In genomic region chr5:135880801-135881200, GRCh38 we compare ENCODE assay signal across 22 cellular contexts. TPM values are rescaled to one million over a fixed set of nuclear protein-coding genes. Genes with fewer than 3 reads are reported as not detected.
A peak's percentile ranks its signal among the peaks of the same experiment; 100 is the strongest.
DNase-seq lines count a peak whose midpoint lies in the region; ATAC-seq and TF ChIP-seq lines count a peak whose summit lies in the region.
"Had no signal": no experiment of that assay in that cellular context is flagged by ENCODE, and none has a peak within 500 bp of the region (broad histone marks: within the 10 kb centered on the region; RNA-seq: fewer than 3 reads in every experiment).

No MANE protein-coding gene starts in this region.

- peak overlapping the region; percentile 48 to 67 (median 57) for H3K27ac ChIP-seq in esophagus muscularis mucosa (replicated peaks in 1 of 4)
- H3K27ac ChIP-seq in neuronal stem cell (replicated peaks; ENCODE audit: low read length), result no peak overlapping the region
- H3K27ac ChIP-seq in CD4-positive, alpha-beta T cell (ENCODE audit: low read depth, low read length), result no peak overlapping the region
- no peak overlapping the region for H3K27ac ChIP-seq in endodermal cell (ENCODE audit: low read depth, low read length)
- no peak overlapping the region for H3K27ac ChIP-seq in Peyer's patch
- H3K27ac ChIP-seq: hepatocyte had no signal

- 68% methylated on average over 7 of the region's 7 CpGs for WGBS in esophagus muscularis mucosa
- no CpG with 5 or more reads among the region's 7 CpGs for WGBS in neuronal stem cell (ENCODE audit: extremely low coverage in 2 of 2, insufficient read length in 2 of 2, insufficient replicate concordance in 1 of 2), 2 donors
- WGBS in endodermal cell (ENCODE audit: insufficient coverage in 1 of 2, insufficient read length in 1 of 2), 2 experiments, result 90 to 100% methylated on average over 3 to 7 of the region's 7 CpGs

- H3K4me3 Mint-ChIP-seq in CD4-positive, alpha-beta T cell, result no peak overlapping the region
- H3K4me3 Mint-ChIP-seq in endodermal cell, result no peak overlapping the region
- H3K4me3 Mint-ChIP-seq: activated CD4-positive, alpha-beta T cell treated with anti-CD3 and anti-CD28 coated beads for 36 hours; activated naive CD4-positive, alpha-beta T cell treated with anti-CD3 and anti-CD28 coated beads for 36 hours; stimulated activated naive B cell treated with anti-CD40 and anti-IgM and Interleukin-4, amounts not matched to agents 10 μg/mL and 1 μg/mL and 100 μg/mL, for 72 hours; T-helper 17 cell had no signal

- H3K27ac Mint-ChIP-seq in CD4-positive, alpha-beta T cell, result no peak overlapping the region
- H3K27ac Mint-ChIP-seq in endodermal cell, result no peak overlapping the region
- H3K27ac Mint-ChIP-seq: activated CD4-positive, alpha-beta T cell treated with anti-CD3 and anti-CD28 coated beads for 36 hours; activated naive CD4-positive, alpha-beta T cell treated with anti-CD3 and anti-CD28 coated beads for 36 hours; stimulated activated naive B cell treated with anti-CD40 and anti-IgM and Interleukin-4, amounts not matched to agents 10 μg/mL and 1 μg/mL and 100 μg/mL, for 72 hours; T-helper 17 cell had no signal

- no peak overlapping the region for H3K23ac ChIP-seq in neuronal stem cell (ENCODE audit: low read depth, low read length, poor library complexity)

- H3K79me1 ChIP-seq in neuronal stem cell (ENCODE audit: low read depth, low read length), result no peaks in the 10 kb centered on the region

- H3K27me3 ChIP-seq in esophagus muscularis mucosa (no peaks in the 10 kb centered on the region), neuronal stem cell (ENCODE audit: control insufficient read depth in 3 of 3, insufficient read depth in 3 of 3, low read depth in 1 of 3, low read length in 3 of 3) (no peaks in the 10 kb centered on the region), endodermal cell (ENCODE audit: control insufficient read depth, insufficient read depth, low read length, poor library complexity, severe bottlenecking) (no peaks in the 10 kb centered on the region), Peyer's patch (no peaks in the 10 kb centered on the region)
- H3K27me3 ChIP-seq in CD4-positive, alpha-beta T cell (ENCODE audit: control insufficient read depth, insufficient read depth, low read length), result peaks cover 9% of the 10 kb centered on the region

- H2AFZ ChIP-seq in neuronal stem cell (ENCODE audit: low read length), result no peak overlapping the region
- H2AFZ ChIP-seq: hepatocyte had no signal

- ATAC-seq in CD4-positive, alpha-beta T cell (ENCODE audit: poor library complexity), result no peak
- ATAC-seq: activated CD4-positive, alpha-beta T cell treated with anti-CD3 and anti-CD28 coated beads for 36 hours; T-helper 17 cell had no signal

- intact Hi-C loops in esophagus muscularis mucosa (cut with DNase I), result no loop called here
- intact Hi-C loops in CD4-positive, alpha-beta T cell (cut with DNase I, micrococcal nuclease), result no loop called here

- TF ChIP-seq POLR2A in esophagus muscularis mucosa (IDR thresholded peaks at IDR 0.05; ENCODE audit: low read depth) (no peak), Peyer's patch (IDR thresholded peaks at IDR 0.05) (no peak)

- H3K18ac ChIP-seq in neuronal stem cell (ENCODE audit: low read length), result peak overlapping the region; percentile 69

- H2BK120ac ChIP-seq in neuronal stem cell (ENCODE audit: low read depth, low read length), result no peak overlapping the region

- POLR2A ChIA-PET in CD4-positive, alpha-beta T cell (lab: Charles Lee), result no interaction called here

- CTCF ChIA-PET in CD4-positive, alpha-beta T cell (lab: Charles Lee), result no interaction called here

- no peak overlapping the region for H2BK12ac ChIP-seq in neuronal stem cell (ENCODE audit: low read length)

- no peaks in the 10 kb centered on the region for H3K36me3 ChIP-seq in esophagus muscularis mucosa
- H3K36me3 ChIP-seq in neuronal stem cell (replicated peaks in 1 of 2; ENCODE audit: control insufficient read depth in 2 of 2, insufficient read depth in 2 of 2, low read length in 2 of 2), result no peaks in the 10 kb centered on the region
- no peaks in the 10 kb centered on the region for H3K36me3 ChIP-seq in endodermal cell (ENCODE audit: control insufficient read depth, insufficient read depth, low read length)
- no peaks in the 10 kb centered on the region for H3K36me3 ChIP-seq in Peyer's patch

- no peaks in the 10 kb centered on the region for H3K4me1 Mint-ChIP-seq in CD4-positive, alpha-beta T cell (ENCODE audit: low read depth)
- H3K4me1 Mint-ChIP-seq in endodermal cell, result peaks cover 30% of the 10 kb centered on the region
- H3K4me1 Mint-ChIP-seq: activated CD4-positive, alpha-beta T cell treated with anti-CD3 and anti-CD28 coated beads for 36 hours; stimulated activated naive B cell treated with anti-CD40 and anti-IgM and Interleukin-4, amounts not matched to agents 10 μg/mL and 1 μg/mL and 100 μg/mL, for 72 hours; T-helper 17 cell had no signal

- H3K9me3 Mint-ChIP-seq in CD4-positive, alpha-beta T cell, result no peaks in the 10 kb centered on the region
- no peaks in the 10 kb centered on the region for H3K9me3 Mint-ChIP-seq in endodermal cell
- H3K9me3 Mint-ChIP-seq: activated naive CD4-positive, alpha-beta T cell treated with anti-CD3 and anti-CD28 coated beads for 36 hours; stimulated activated naive B cell treated with anti-CD40 and anti-IgM and Interleukin-4, amounts not matched to agents 10 μg/mL and 1 μg/mL and 100 μg/mL, for 72 hours had no signal

- no peak overlapping the region for H2BK5ac ChIP-seq in neuronal stem cell (ENCODE audit: low read length)

- no peak overlapping the region for H2BK15ac ChIP-seq in neuronal stem cell (ENCODE audit: low read length)

- H3K4me3 ChIP-seq in esophagus muscularis mucosa (no peak overlapping the region), neuronal stem cell (ENCODE audit: low read length in 2 of 2) (no peak overlapping the region), endodermal cell (ENCODE audit: low read length) (no peak overlapping the region), Peyer's patch (no peak overlapping the region)
- H3K4me3 ChIP-seq: hepatocyte, lung had no signal

- TF ChIP-seq CTCF in esophagus muscularis mucosa (IDR thresholded peaks at IDR 0.05) (no peak), endodermal cell (conservative IDR thresholded peaks at IDR 0.05) (no peak), Peyer's patch (IDR thresholded peaks at IDR 0.05) (no peak)
- no peak for TF ChIP-seq CTCF in CD4-positive, alpha-beta T cell (IDR thresholded peaks at IDR 0.05)

- H3K14ac ChIP-seq in neuronal stem cell (ENCODE audit: low read length), result peak overlapping the region; percentile 50

- no peak overlapping the region for H3K4ac ChIP-seq in neuronal stem cell (ENCODE audit: low read length)

- H3K27me3 Mint-ChIP-seq in CD4-positive, alpha-beta T cell, result peaks cover 46% of the 10 kb centered on the region
- peaks cover 12% of the 10 kb centered on the region for H3K27me3 Mint-ChIP-seq in endodermal cell (ENCODE audit: insufficient read depth)

- H4K8ac ChIP-seq in neuronal stem cell (ENCODE audit: low read depth, low read length), result no peak overlapping the region

- H4K91ac ChIP-seq in neuronal stem cell (ENCODE audit: low read depth, low read length, poor library complexity), result no peak overlapping the region

- H3K4me1 ChIP-seq in esophagus muscularis mucosa (peaks cover 14 to 55% (median 50%) of the 10 kb centered on the region in 4 donors), neuronal stem cell (ENCODE audit: control insufficient read depth in 2 of 2, insufficient read depth in 1 of 2, low read depth in 1 of 2, low read length in 2 of 2) (peaks cover 0 to 2% of the 10 kb centered on the region in 2 donors), endodermal cell (ENCODE audit: control insufficient read depth, insufficient read depth, low read length) (peaks cover 17% of the 10 kb centered on the region), Peyer's patch (no peaks in the 10 kb centered on the region)
- H3K4me1 ChIP-seq: Caco-2 had no signal

- H3K9me3 ChIP-seq in esophagus muscularis mucosa (no peaks in the 10 kb centered on the region), neuronal stem cell (replicated peaks in 1 of 2; ENCODE audit: control insufficient read depth in 2 of 2, insufficient read depth in 1 of 2, low read depth in 1 of 2, low read length in 2 of 2) (no peaks in the 10 kb centered on the region), endodermal cell (ENCODE audit: control insufficient read depth, low read length) (no peaks in the 10 kb centered on the region), Peyer's patch (no peaks in the 10 kb centered on the region)
- no peaks in the 10 kb centered on the region for H3K9me3 ChIP-seq in CD4-positive, alpha-beta T cell (ENCODE audit: control insufficient read depth, low read length)
- H3K9me3 ChIP-seq: Caco-2 had no signal

- peak; percentile 29 for DNase-seq in NCI-H2029 (lab: John Stamatoyannopoulos, UW)
- DNase-seq in NCI-H2029 treated with DMSO at 0.1 percent for 48 hours (lab: John Stamatoyannopoulos, UW), result no peak
- peak; percentile 8 for DNase-seq in NCI-H146 treated with DMSO at 0.1 percent for 48 hours (lab: John Stamatoyannopoulos, UW; ENCODE audit: unreplicated experiment)
- DNase-seq in esophagus muscularis mucosa (ENCODE audit: extremely low spot score), result no peak
- DNase-seq in neuronal stem cell (ENCODE audit: low spot score), result no peak
- DNase-seq in CD4-positive, alpha-beta T cell, result no peak
- DNase-seq in endodermal cell, result no peak
- no peak for DNase-seq in Peyer's patch
- DNase-seq: NCI-H1694; NCI-H2227 treated with DMSO at 0.1 percent for 48 hours; stimulated activated CD4-positive, alpha-beta T cell treated with anti-CD3 and anti-CD28 coated beads, Interleukin-2, amount 100 ng/mL, for 48 hours; stimulated activated naive B cell treated with anti-CD40 and anti-IgM and Interleukin-4, amounts not matched to agents 10 μg/mL and 1 μg/mL and 100 μg/mL, for 72 hours; T-helper 17 cell had no signal

- no peak overlapping the region for H3K4me2 ChIP-seq in neuronal stem cell (ENCODE audit: insufficient read depth, low read length, poor library complexity, severe bottlenecking)
- H3K4me2 ChIP-seq: hepatocyte had no signal

- no peaks in the 10 kb centered on the region for H3K36me3 Mint-ChIP-seq in CD4-positive, alpha-beta T cell (ENCODE audit: low read depth)
- H3K36me3 Mint-ChIP-seq in endodermal cell (ENCODE audit: low read depth), result no peaks in the 10 kb centered on the region
- H3K36me3 Mint-ChIP-seq: stimulated activated naive B cell treated with anti-CD40 and anti-IgM and Interleukin-4, amounts not matched to agents 10 μg/mL and 1 μg/mL and 100 μg/mL, for 72 hours had no signal

- H3K9ac ChIP-seq in neuronal stem cell (ENCODE audit: low read depth, low read length, poor library complexity) (no peak overlapping the region), endodermal cell (ENCODE audit: extremely low read depth, low read length, poor library complexity, severe bottlenecking) (no peak overlapping the region)

- H2AK5ac ChIP-seq in neuronal stem cell (ENCODE audit: low read depth, low read length), result peak overlapping the region; percentile 77

- no peak for TF ChIP-seq EP300 in esophagus muscularis mucosa (IDR thresholded peaks at IDR 0.05)

RNA-seq across cellular contexts. Expression of gene IL9, which starts 14.8 kb away (rescaled TPM):
- total RNA-seq in esophagus muscularis mucosa (not detected), endodermal cell (not detected), Peyer's patch (not detected)
- polyA plus RNA-seq in neuronal stem cell (2013, experiment 1 of 2), result not detected
- not detected for polyA plus RNA-seq in neuronal stem cell (2013, experiment 2 of 2)
- total RNA-seq in CD4-positive, alpha-beta T cell, result not detected
- polyA plus RNA-seq in endodermal cell (2013, experiment 1 of 2), result not detected
- not detected for polyA plus RNA-seq in endodermal cell (2013, experiment 2 of 2)
- total RNA-seq: activated naive CD4-positive, alpha-beta T cell treated with anti-CD3 and anti-CD28 coated beads for 36 hours; Caco-2; dermis blood vessel endothelial cell; endothelial cell of umbilical vein; H4; hepatocyte; lung; renal cortical epithelial cell; T-helper 17 cell had no signal
- polyA plus RNA-seq: endothelial cell of umbilical vein, hepatocyte, lung had no signal

RNA-seq across cellular contexts. Expression of gene SLC25A48, which starts 46.3 kb away (rescaled TPM):
- under 1 TPM in 2 of 4 donors, not detected in 2; 0.40 to 0.42 TPM for total RNA-seq in esophagus muscularis mucosa
- polyA plus RNA-seq in neuronal stem cell (2013, experiment 1 of 2), result 0.03 TPM
- 0.07 TPM for polyA plus RNA-seq in neuronal stem cell (2013, experiment 2 of 2)
- total RNA-seq in CD4-positive, alpha-beta T cell, result not detected
- 1 to 10 TPM; 2.5 to 5.9 TPM for total RNA-seq in endodermal cell
- polyA plus RNA-seq in endodermal cell (2013, experiment 1 of 2), result 1.6 TPM
- polyA plus RNA-seq in endodermal cell (2013, experiment 2 of 2), result 0.79 TPM
- 10 to 100 TPM in 2 of 4 donors, 1 to 10 TPM in 2; 8.3 to 11.6 (median 10.3) TPM for total RNA-seq in Peyer's patch
- total RNA-seq: activated CD4-positive, alpha-beta T cell treated with anti-CD3 and anti-CD28 coated beads for 36 hours; activated naive CD4-positive, alpha-beta T cell treated with anti-CD3 and anti-CD28 coated beads for 36 hours; dermis blood vessel endothelial cell; endothelial cell of umbilical vein; H4; lung; renal cortical epithelial cell; T-helper 17 cell had no signal
- polyA plus RNA-seq: endothelial cell of umbilical vein, lung had no signal

Comparison
In these comparisons a context has a peak if more than half of its experiments do, and no peak if none do; other contexts are left out.
1. DNase-seq: peak in NCI-H2029 (single experiment) and NCI-H146 treated with DMSO at 0.1 percent for 48 hours (single experiment); none in NCI-H2029 treated with DMSO at 0.1 percent for 48 hours (single experiment), esophagus muscularis mucosa (single experiment), neuronal stem cell (single experiment), CD4-positive, alpha-beta T cell (0 of 10), endodermal cell (single experiment) and Peyer's patch (0 of 3).
2. H3K27ac ChIP-seq: peak in esophagus muscularis mucosa (4 of 4); none in neuronal stem cell (single experiment), CD4-positive, alpha-beta T cell (single experiment), endodermal cell (single experiment) and Peyer's patch (0 of 4).